Comparison of ENCODE assay signal across 29 cellular contexts in genomic region chr18:42736074-42736473, GRCh38.
"Had no signal": no experiment of that assay in that cellular context is flagged by ENCODE, and none has a peak within 500 bp of the region (broad histone marks: within the 10 kb centered on the region; RNA-seq: fewer than 3 reads in every experiment).

No MANE protein-coding gene starts in this region.

- H3K4me3 Mint-ChIP-seq: activated CD4-positive, alpha-beta memory T cell treated with anti-CD3 and anti-CD28 coated beads for 36 hours; activated CD4-positive, alpha-beta T cell treated with anti-CD3 and anti-CD28 coated beads, Interleukin-2, amount 10 ng/mL, durations not matched to agents 24 days and 14 days; activated naive CD4-positive, alpha-beta T cell treated with anti-CD3 and anti-CD28 coated beads for 36 hours; activated naive CD8-positive, alpha-beta T cell treated with anti-CD3 and anti-CD28 coated beads, Interleukin-2, amount 10 ng/mL, durations not matched to agents 7 days and 5 days; activated T-helper 1 cell treated with anti-CD3 and anti-CD28 coated beads, Interleukin-12 subunit alpha, Interleukin-12 subunit beta, Interleukin-2, Interleukin-4 antibody, amounts not matched to agents 30 ng/mL and 10 ng/mL and 1 ng/mL, durations not matched to agents 14 hours and 24 hours and 36 hours; naive thymus-derived CD4-positive, alpha-beta T cell; neural crest cell; stimulated activated naive B cell treated with anti-CD40 and anti-IgM and Interleukin-4, amounts not matched to agents 10 μg/mL and 1 μg/mL and 100 μg/mL, for 72 hours had no signal

- H3K27me3 Mint-ChIP-seq: activated CD4-positive, alpha-beta memory T cell treated with anti-CD3 and anti-CD28 coated beads for 36 hours; activated CD4-positive, alpha-beta T cell treated with anti-CD3 and anti-CD28 coated beads, Interleukin-2, amount 10 ng/mL, durations not matched to agents 24 days and 14 days; activated naive CD8-positive, alpha-beta T cell treated with anti-CD3 and anti-CD28 coated beads, Interleukin-2, amount 10 ng/mL, durations not matched to agents 7 days and 5 days; naive thymus-derived CD4-positive, alpha-beta T cell; stimulated activated naive B cell treated with anti-CD40 and anti-IgM and Interleukin-4, amounts not matched to agents 10 μg/mL and 1 μg/mL and 100 μg/mL, for 72 hours had no signal

- H3K36me3 ChIP-seq: ascending aorta, brain microvascular endothelial cell, gastroesophageal sphincter, stomach, thyroid gland, upper lobe of left lung, WERI-Rb-1 had no signal

- H3K4me2 ChIP-seq: hepatocyte had no signal

- H3K9me3 ChIP-seq: ascending aorta, gastroesophageal sphincter, stomach, thyroid gland, upper lobe of left lung had no signal

- H3K27ac Mint-ChIP-seq: activated CD4-positive, alpha-beta memory T cell treated with anti-CD3 and anti-CD28 coated beads for 36 hours; activated CD4-positive, alpha-beta T cell treated with anti-CD3 and anti-CD28 coated beads, Interleukin-2, amount 10 ng/mL, durations not matched to agents 24 days and 14 days; activated naive CD4-positive, alpha-beta T cell treated with anti-CD3 and anti-CD28 coated beads for 36 hours; activated naive CD8-positive, alpha-beta T cell treated with anti-CD3 and anti-CD28 coated beads, Interleukin-2, amount 10 ng/mL, durations not matched to agents 7 days and 5 days; activated T-helper 1 cell treated with anti-CD3 and anti-CD28 coated beads, Interleukin-12 subunit alpha, Interleukin-12 subunit beta, Interleukin-2, Interleukin-4 antibody, amounts not matched to agents 30 ng/mL and 10 ng/mL and 1 ng/mL, durations not matched to agents 14 hours and 24 hours and 36 hours; naive thymus-derived CD4-positive, alpha-beta T cell; stimulated activated naive B cell treated with anti-CD40 and anti-IgM and Interleukin-4, amounts not matched to agents 10 μg/mL and 1 μg/mL and 100 μg/mL, for 72 hours had no signal

- H3K4me3 ChIP-seq: ascending aorta, gastroesophageal sphincter, hepatocyte, stomach, thyroid gland, upper lobe of left lung had no signal

- H3K27ac ChIP-seq: ascending aorta, brain microvascular endothelial cell, gastroesophageal sphincter, hepatocyte, stomach, thyroid gland, upper lobe of left lung, WERI-Rb-1 had no signal

- H3K4me1 ChIP-seq: ascending aorta, gastroesophageal sphincter, stomach, thyroid gland, upper lobe of left lung had no signal

- H3K36me3 Mint-ChIP-seq: activated CD4-positive, alpha-beta memory T cell treated with anti-CD3 and anti-CD28 coated beads for 36 hours; activated naive CD8-positive, alpha-beta T cell treated with anti-CD3 and anti-CD28 coated beads, Interleukin-2, amount 10 ng/mL, durations not matched to agents 7 days and 5 days; naive thymus-derived CD4-positive, alpha-beta T cell; stimulated activated naive B cell treated with anti-CD40 and anti-IgM and Interleukin-4, amounts not matched to agents 10 μg/mL and 1 μg/mL and 100 μg/mL, for 72 hours had no signal

- H3K79me2 ChIP-seq: hepatocyte had no signal

- ATAC-seq: gastroesophageal sphincter; left cardiac atrium; naive thymus-derived CD4-positive, alpha-beta T cell; right cardiac atrium; stimulated activated naive B cell treated with anti-CD40 and anti-IgM and Interleukin-4, amounts not matched to agents 10 μg/mL and 1 μg/mL and 100 μg/mL, for 72 hours had no signal

- DNase-seq: activated CD4-positive, alpha-beta memory T cell treated with anti-CD3 and anti-CD28 coated beads for 36 hours; activated CD4-positive, alpha-beta T cell treated with anti-CD3 and anti-CD28 coated beads, Interleukin-2, amount 10 ng/mL, durations not matched to agents 24 days and 14 days; activated CD4-positive, CD25-positive, alpha-beta regulatory T cell treated with anti-CD3 and anti-CD28 coated beads, Interleukin-2, amount 50 U/mL, for 72 hours; activated CD8-positive, alpha-beta memory T cell treated with anti-CD3 and anti-CD28 coated beads, Interleukin-2, amount 50 U/mL, for 4 hours; activated effector memory CD4-positive, alpha-beta T cell treated with anti-CD3 and anti-CD28 coated beads, Interleukin-2, amount 50 U/mL, for 16 hours; activated naive CD4-positive, alpha-beta T cell treated with anti-CD3 and anti-CD28 coated beads for 36 hours; activated naive CD8-positive, alpha-beta T cell treated with anti-CD3 and anti-CD28 coated beads, Interleukin-2, amount 10 ng/mL, durations not matched to agents 7 days and 5 days; activated T-cell treated with anti-CD3 and anti-CD28 coated beads, Interleukin-2, amount 50 U/mL, for 1 hour; brain microvascular endothelial cell; caudate nucleus; islet precursor cell; left cardiac atrium; midbrain; naive thymus-derived CD4-positive, alpha-beta T cell; nucleus accumbens; right cardiac atrium; stimulated activated CD4-positive, alpha-beta T cell treated with anti-CD3 and anti-CD28 coated beads, Interleukin-15, amount 100 ng/mL, for 24 hours; stimulated activated CD4-positive, alpha-beta T cell treated with anti-CD3 and anti-CD28 coated beads, Interleukin-2, amount 100 ng/mL, for 24 hours; stimulated activated naive B cell treated with anti-CD40 and anti-IgM and Interleukin-4, amounts not matched to agents 10 μg/mL and 1 μg/mL and 100 μg/mL, for 72 hours; stomach; T-helper 9 cell; thyroid gland; upper lobe of left lung; WERI-Rb-1 had no signal

- H3K9me3 Mint-ChIP-seq: activated CD4-positive, alpha-beta T cell treated with anti-CD3 and anti-CD28 coated beads, Interleukin-2, amount 10 ng/mL, durations not matched to agents 24 days and 14 days; activated naive CD8-positive, alpha-beta T cell treated with anti-CD3 and anti-CD28 coated beads, Interleukin-2, amount 10 ng/mL, durations not matched to agents 7 days and 5 days; activated T-helper 1 cell treated with anti-CD3 and anti-CD28 coated beads, Interleukin-12 subunit alpha, Interleukin-12 subunit beta, Interleukin-2, Interleukin-4 antibody, amounts not matched to agents 30 ng/mL and 10 ng/mL and 1 ng/mL, durations not matched to agents 14 hours and 24 hours and 36 hours; neural crest cell had no signal

- H3K27me3 ChIP-seq: ascending aorta, brain microvascular endothelial cell, gastroesophageal sphincter, hepatocyte, stomach, thyroid gland, upper lobe of left lung had no signal

- H3K4me1 Mint-ChIP-seq: activated CD4-positive, alpha-beta T cell treated with anti-CD3 and anti-CD28 coated beads, Interleukin-2, amount 10 ng/mL, durations not matched to agents 24 days and 14 days; activated naive CD8-positive, alpha-beta T cell treated with anti-CD3 and anti-CD28 coated beads, Interleukin-2, amount 10 ng/mL, durations not matched to agents 7 days and 5 days; naive thymus-derived CD4-positive, alpha-beta T cell; neural crest cell; stimulated activated naive B cell treated with anti-CD40 and anti-IgM and Interleukin-4, amounts not matched to agents 10 μg/mL and 1 μg/mL and 100 μg/mL, for 72 hours had no signal
